ENCODE assay signal across 9 cellular contexts in genomic region chr11:14308114-14308896, GRCh38. TPM values are rescaled to one million over a fixed set of nuclear protein-coding genes. Genes with fewer than 3 reads are reported as not detected.
DNase-seq lines count a peak whose midpoint lies in the region; ATAC-seq and TF ChIP-seq lines count a peak whose summit lies in the region.
"Had no signal": no experiment of that assay in that cellular context is flagged by ENCODE, and none has a peak within 500 bp of the region (broad histone marks: within the 10 kb centered on the region; RNA-seq: fewer than 3 reads in every experiment).

No MANE protein-coding gene starts in this region.

- peak; percentile 16; the same call in 1 of the 2 replicates for TF ChIP-seq RAD21 in HCT116 (IDR thresholded peaks at IDR 0.05; ENCODE audit: low read depth)

- POLR2A ChIA-PET in HCT116 (lab: Charles Lee) = no interaction called here

- RAD21 ChIA-PET in HCT116 (lab: Charles Lee; ENCODE audit: low non-redundant PET in 1 of 2, low total read pairs in 2 of 2, uncharacterized antibody in 2 of 2, unreplicated experiment in 2 of 2) = no interaction called here

- no peak overlapping the region for H3K4me3 Mint-ChIP-seq in activated T-cell treated with anti-CD3 and anti-CD28 coated beads, Interleukin-2, amount 50 U/mL, for 24 hours
- H3K4me3 Mint-ChIP-seq: CD8-positive, alpha-beta memory T cell had no signal

- intact Hi-C loops in HCT116 (cut with micrococcal nuclease) = no loop called here

- CTCF ChIA-PET in HCT116 (lab: Charles Lee) = interaction anchor here (0.6 to 2.1 kb wide), 13 partner anchors 8 to 147 kb away, joined by 3 to 16 read pairs (median 4); no protein-coding TSS in a partner anchor

- peak; percentile 23 for DNase-seq in NCI-H1436 (lab: John Stamatoyannopoulos, UW)
- DNase-seq in NCI-H1436 treated with DMSO at 0.1 percent for 48 hours (lab: John Stamatoyannopoulos, UW) = no peak
- DNase-seq in HCT116 (ENCODE audit: low read depth, low spot score) = peak; percentile 12
- peak; percentile 16 for DNase-seq in NCI-H1694 treated with DMSO at 0.1 percent for 48 hours (lab: John Stamatoyannopoulos, UW)
- DNase-seq in astrocyte of the cerebellum (ENCODE audit: low read depth) = peak; percentile 26
- DNase-seq in kidney glomerular epithelial cell (lab: John Stamatoyannopoulos, UW) = peak; percentile 58
- no peak for DNase-seq in islet precursor cell
- DNase-seq in activated T-cell treated with anti-CD3 and anti-CD28 coated beads, Interleukin-2, amount 50 U/mL, for 24 hours = no peak

- H4K20me1 ChIP-seq in HCT116 (ENCODE audit: insufficient read depth) = peaks cover 5% of the 10 kb centered on the region; the same call in 1 of the 2 replicates

- H3K9me3 ChIP-seq in HCT116 (ENCODE audit: control insufficient read depth in 1 of 2, insufficient read depth in 1 of 2, low read depth in 1 of 2, low read length in 2 of 2) = no peaks in the 10 kb centered on the region

- H3K27ac ChIP-seq in HCT116 (ENCODE audit: low read depth, low read length) = no peak overlapping the region

- no peak overlapping the region for H3K4me2 ChIP-seq in HCT116 (ENCODE audit: low read length)

- no peak for TF ChIP-seq POLR2A in HCT116 (IDR thresholded peaks at IDR 0.05; ENCODE audit: borderline replicate concordance, extremely low read depth, insufficient read depth, insufficient read length)

- no peaks in the 10 kb centered on the region for H3K27me3 Mint-ChIP-seq in activated T-cell treated with anti-CD3 and anti-CD28 coated beads, Interleukin-2, amount 50 U/mL, for 24 hours
- H3K27me3 Mint-ChIP-seq: CD8-positive, alpha-beta memory T cell had no signal

- H3K27me3 ChIP-seq in HCT116 (ENCODE audit: insufficient read depth, low read length) = no peaks in the 10 kb centered on the region

- H2AFZ ChIP-seq in HCT116 (ENCODE audit: low read depth, low read length, poor library complexity, severe bottlenecking) = no peak overlapping the region

- no peaks in the 10 kb centered on the region for H3K36me3 ChIP-seq in HCT116 (ENCODE audit: control insufficient read depth in 1 of 2, insufficient read depth in 2 of 2, low read length in 2 of 2)

- H3K27ac Mint-ChIP-seq in activated T-cell treated with anti-CD3 and anti-CD28 coated beads, Interleukin-2, amount 50 U/mL, for 24 hours = no peak overlapping the region
- H3K27ac Mint-ChIP-seq: CD8-positive, alpha-beta memory T cell had no signal

- H3K4me1 Mint-ChIP-seq in activated T-cell treated with anti-CD3 and anti-CD28 coated beads, Interleukin-2, amount 50 U/mL, for 24 hours (ENCODE audit: low read depth) = peaks cover 17% of the 10 kb centered on the region

- H3K36me3 Mint-ChIP-seq in activated T-cell treated with anti-CD3 and anti-CD28 coated beads, Interleukin-2, amount 50 U/mL, for 24 hours (ENCODE audit: low read depth) = no peaks in the 10 kb centered on the region
- H3K36me3 Mint-ChIP-seq: CD8-positive, alpha-beta memory T cell had no signal

- TF ChIP-seq CTCF in HCT116 (IDR thresholded peaks at IDR 0.05 in 2 of 3, conservative IDR thresholded peaks at IDR 0.05 in 1 of 3; ENCODE audit: borderline replicate concordance in 1 of 3, insufficient read depth in 1 of 3, low read depth in 2 of 3, low read length in 2 of 3) (peak; percentile 14 to 65 (median 61); a peak in 4 of 6 replicates), astrocyte of the cerebellum (IDR thresholded peaks at IDR 0.05; ENCODE audit: low read depth, low read length, missing control alignments) (peak; percentile 76)

- no peak overlapping the region for H3K9ac ChIP-seq in HCT116 (ENCODE audit: low read length)

- no peaks in the 10 kb centered on the region for H3K9me3 Mint-ChIP-seq in activated T-cell treated with anti-CD3 and anti-CD28 coated beads, Interleukin-2, amount 50 U/mL, for 24 hours
- H3K9me3 Mint-ChIP-seq: CD8-positive, alpha-beta memory T cell had no signal

- H3K79me2 ChIP-seq in HCT116 (ENCODE audit: insufficient read depth, low read length) = peaks cover 80% of the 10 kb centered on the region

- peak; percentile 87 for ATAC-seq in HCT116

- BruUV-seq in HCT116 (replicated peaks; lab: Mats Ljungman, UMichigan) = no TSS peak

- H3K4me1 ChIP-seq in HCT116 (ENCODE audit: control insufficient read depth in 1 of 2, insufficient read depth in 2 of 2, low read length in 2 of 2) = peaks cover 0 to 5% of the 10 kb centered on the region in 2 experiments; a peak in 1 of 4 replicates

- no peaks in the 10 kb centered on the region for H3K9me2 ChIP-seq in HCT116 (ENCODE audit: insufficient read depth)

- H3K4me3 ChIP-seq in HCT116 (replicated peaks in 1 of 2; ENCODE audit: low read depth in 1 of 2, low read length in 2 of 2) (no peak overlapping the region), astrocyte of the cerebellum (ENCODE audit: low read depth, low read length) (no peak overlapping the region)

- in situ Hi-C loops in astrocyte of the cerebellum (cut with HindIII; ENCODE audit: low sequenced_read_pairs) = no loop called here

TF ChIP-seq in HCT116, 20 proteins besides CTCF, POLR2A, EP300 and RAD21:
- TF ChIP-seq CBX3 (IDR thresholded peaks at IDR 0.05; ENCODE audit: low read depth) (no peak), EZH2 (IDR thresholded peaks at IDR 0.05) (no peak), SRF (IDR thresholded peaks at IDR 0.05; ENCODE audit: low read depth) (no peak), REST (IDR thresholded peaks at IDR 0.05; ENCODE audit: low read depth) (no peak), SIN3A (IDR thresholded peaks at IDR 0.05; ENCODE audit: low read depth) (no peak), SP1 (IDR thresholded peaks at IDR 0.05; ENCODE audit: low read depth) (no peak), TCF7L2 (IDR thresholded peaks at IDR 0.05; ENCODE audit: borderline replicate concordance, extremely low read depth, insufficient read depth, insufficient read length) (no peak), EGR1 (IDR thresholded peaks at IDR 0.05; ENCODE audit: low read depth) (no peak), ZBTB33 (IDR thresholded peaks at IDR 0.05; ENCODE audit: extremely low read depth, insufficient replicate concordance, low read length) (no peak), CEBPB (IDR thresholded peaks at IDR 0.05; ENCODE audit: low read depth) (no peak), ELF1 (IDR thresholded peaks at IDR 0.05; ENCODE audit: borderline replicate concordance, low read depth) (no peak), POLR2AphosphoS5 (IDR thresholded peaks at IDR 0.05; ENCODE audit: low read depth, low read length) (no peak), FOSL1 (IDR thresholded peaks at IDR 0.05; ENCODE audit: low read depth) (no peak), ATF3 (IDR thresholded peaks at IDR 0.05) (no peak)

RNA-seq across cellular contexts. Expression of gene RRAS2, which starts 50.7 kb away (rescaled TPM):
- total RNA-seq in HCT116 (2021; ENCODE audit: unreplicated experiment) = 54.5 TPM
- 21.5 and 32.1 TPM in 2 replicates for polyA plus RNA-seq in HCT116 (2012)

Comparison
In these comparisons a context has a peak if more than half of its experiments do, and no peak if none do; other contexts are left out.
1. DNase-seq: peak in NCI-H1436 (single experiment), HCT116 (single experiment), NCI-H1694 treated with DMSO at 0.1 percent for 48 hours (single experiment), astrocyte of the cerebellum (single experiment) and kidney glomerular epithelial cell (single experiment); none in NCI-H1436 treated with DMSO at 0.1 percent for 48 hours (single experiment), islet precursor cell (single experiment) and activated T-cell treated with anti-CD3 and anti-CD28 coated beads, Interleukin-2, amount 50 U/mL, for 24 hours (single experiment).